1 cellular context compared by ENCODE assay signal in the genomic region with DNA sequence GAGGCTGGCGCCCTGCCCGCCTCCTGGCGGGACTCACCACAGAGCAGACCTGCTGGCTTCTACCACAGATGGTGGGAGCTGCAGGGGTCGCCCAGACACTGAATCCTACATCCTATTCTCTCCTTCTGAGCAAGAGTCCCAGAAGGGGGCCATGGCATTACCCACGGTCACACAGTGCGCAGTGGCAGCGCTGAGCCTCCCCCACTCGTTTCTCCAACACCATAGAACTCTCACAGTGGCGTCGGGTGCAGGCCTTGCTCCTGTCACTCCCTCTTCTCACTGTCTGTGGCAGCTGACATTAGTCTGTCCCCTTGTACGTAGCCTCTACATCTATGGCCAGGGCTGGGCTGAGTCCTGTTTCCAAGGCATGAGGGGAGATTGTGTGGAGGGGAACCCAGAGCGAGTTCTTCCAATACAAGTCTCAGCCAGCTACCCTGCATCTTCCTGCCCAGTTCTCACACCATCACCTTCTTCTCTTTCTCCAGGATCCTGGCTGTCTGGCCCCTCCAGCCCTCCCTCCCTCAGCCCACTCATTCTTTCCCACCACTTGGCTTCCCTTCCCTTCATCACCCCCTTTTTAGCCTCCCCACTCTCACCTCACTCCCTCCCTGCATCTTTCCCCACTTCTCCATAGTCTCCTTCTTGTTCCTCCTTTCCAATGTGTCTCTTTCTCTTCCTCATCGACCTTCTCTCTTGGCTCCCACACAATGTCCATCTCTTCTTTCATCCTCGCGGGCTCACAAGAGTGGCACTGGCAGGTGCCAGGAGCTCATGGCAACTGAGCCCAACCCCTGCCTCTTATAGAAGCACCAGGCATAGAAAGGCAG.
TF ChIP-seq lines count a peak whose summit lies in the region.

No MANE protein-coding gene starts in this region.

TF ChIP-seq in K562, 482 proteins besides CTCF, POLR2A, EP300 and RAD21 (continues in another document):
- TF ChIP-seq RBM22 (IDR thresholded peaks at IDR 0.05; ENCODE audit: low read depth, low read length, poor library complexity, severe bottlenecking) = no peak
- no peak for TF ChIP-seq HMGN3 (IDR thresholded peaks at IDR 0.05; ENCODE audit: borderline replicate concordance, extremely low read depth, insufficient read length, low read depth, low read length)
- TF ChIP-seq, protein P1, sequence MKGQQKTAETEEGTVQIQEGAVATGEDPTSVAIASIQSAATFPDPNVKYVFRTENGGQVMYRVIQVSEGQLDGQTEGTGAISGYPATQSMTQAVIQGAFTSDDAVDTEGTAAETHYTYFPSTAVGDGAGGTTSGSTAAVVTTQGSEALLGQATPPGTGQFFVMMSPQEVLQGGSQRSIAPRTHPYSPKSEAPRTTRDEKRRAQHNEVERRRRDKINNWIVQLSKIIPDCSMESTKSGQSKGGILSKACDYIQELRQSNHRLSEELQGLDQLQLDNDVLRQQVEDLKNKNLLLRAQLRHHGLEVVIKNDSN (CRISPR knock-in tag; IDR thresholded peaks at IDR 0.05) = no peak
- TF ChIP-seq, protein P2, sequence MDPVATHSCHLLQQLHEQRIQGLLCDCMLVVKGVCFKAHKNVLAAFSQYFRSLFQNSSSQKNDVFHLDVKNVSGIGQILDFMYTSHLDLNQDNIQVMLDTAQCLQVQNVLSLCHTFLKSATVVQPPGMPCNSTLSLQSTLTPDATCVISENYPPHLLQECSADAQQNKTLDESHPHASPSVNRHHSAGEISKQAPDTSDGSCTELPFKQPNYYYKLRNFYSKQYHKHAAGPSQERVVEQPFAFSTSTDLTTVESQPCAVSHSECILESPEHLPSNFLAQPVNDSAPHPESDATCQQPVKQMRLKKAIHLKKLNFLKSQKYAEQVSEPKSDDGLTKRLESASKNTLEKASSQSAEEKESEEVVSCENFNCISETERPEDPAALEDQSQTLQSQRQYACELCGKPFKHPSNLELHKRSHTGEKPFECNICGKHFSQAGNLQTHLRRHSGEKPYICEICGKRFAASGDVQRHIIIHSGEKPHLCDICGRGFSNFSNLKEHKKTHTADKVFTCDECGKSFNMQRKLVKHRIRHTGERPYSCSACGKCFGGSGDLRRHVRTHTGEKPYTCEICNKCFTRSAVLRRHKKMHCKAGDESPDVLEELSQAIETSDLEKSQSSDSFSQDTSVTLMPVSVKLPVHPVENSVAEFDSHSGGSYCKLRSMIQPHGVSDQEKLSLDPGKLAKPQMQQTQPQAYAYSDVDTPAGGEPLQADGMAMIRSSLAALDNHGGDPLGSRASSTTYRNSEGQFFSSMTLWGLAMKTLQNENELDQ (CRISPR knock-in tag; IDR thresholded peaks at IDR 0.05; ENCODE audit: borderline replicate concordance) = no peak
- no peak for TF ChIP-seq SRF (CRISPR knock-in tag; IDR thresholded peaks at IDR 0.05)
- TF ChIP-seq, protein P3, sequence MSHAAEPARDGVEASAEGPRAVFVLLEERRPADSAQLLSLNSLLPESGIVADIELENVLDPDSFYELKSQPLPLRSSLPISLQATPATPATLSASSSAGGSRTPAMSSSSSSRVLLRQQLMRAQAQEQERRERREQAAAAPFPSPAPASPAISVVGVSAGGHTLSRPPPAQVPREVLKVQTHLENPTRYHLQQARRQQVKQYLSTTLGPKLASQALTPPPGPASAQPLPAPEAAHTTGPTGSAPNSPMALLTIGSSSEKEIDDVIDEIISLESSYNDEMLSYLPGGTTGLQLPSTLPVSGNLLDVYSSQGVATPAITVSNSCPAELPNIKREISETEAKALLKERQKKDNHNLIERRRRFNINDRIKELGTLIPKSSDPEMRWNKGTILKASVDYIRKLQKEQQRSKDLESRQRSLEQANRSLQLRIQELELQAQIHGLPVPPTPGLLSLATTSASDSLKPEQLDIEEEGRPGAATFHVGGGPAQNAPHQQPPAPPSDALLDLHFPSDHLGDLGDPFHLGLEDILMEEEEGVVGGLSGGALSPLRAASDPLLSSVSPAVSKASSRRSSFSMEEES (CRISPR knock-in tag; IDR thresholded peaks at IDR 0.05) = no peak
- TF ChIP-seq TOE1 (IDR thresholded peaks at IDR 0.05; ENCODE audit: borderline replicate concordance) = no peak
- TF ChIP-seq TOE1 (CRISPR knock-in tag; IDR thresholded peaks at IDR 0.05; ENCODE audit: borderline replicate concordance, low read depth) = no peak
- no peak for TF ChIP-seq NR2C2 (CRISPR knock-in tag; IDR thresholded peaks at IDR 0.05)
- TF ChIP-seq NR2C2 (tag; IDR thresholded peaks at IDR 0.05) = no peak
- 0 out of 2 replicates have a peak, but pooled peaks have one; percentile 10 for TF ChIP-seq NCOR1 (IDR thresholded peaks at IDR 0.05)
- no peak for TF ChIP-seq CREM (IDR thresholded peaks at IDR 0.05; ENCODE audit: low read depth)
- TF ChIP-seq ZNF586 (CRISPR knock-in tag; conservative IDR thresholded peaks at IDR 0.05) = no peak
- TF ChIP-seq, protein P4, sequence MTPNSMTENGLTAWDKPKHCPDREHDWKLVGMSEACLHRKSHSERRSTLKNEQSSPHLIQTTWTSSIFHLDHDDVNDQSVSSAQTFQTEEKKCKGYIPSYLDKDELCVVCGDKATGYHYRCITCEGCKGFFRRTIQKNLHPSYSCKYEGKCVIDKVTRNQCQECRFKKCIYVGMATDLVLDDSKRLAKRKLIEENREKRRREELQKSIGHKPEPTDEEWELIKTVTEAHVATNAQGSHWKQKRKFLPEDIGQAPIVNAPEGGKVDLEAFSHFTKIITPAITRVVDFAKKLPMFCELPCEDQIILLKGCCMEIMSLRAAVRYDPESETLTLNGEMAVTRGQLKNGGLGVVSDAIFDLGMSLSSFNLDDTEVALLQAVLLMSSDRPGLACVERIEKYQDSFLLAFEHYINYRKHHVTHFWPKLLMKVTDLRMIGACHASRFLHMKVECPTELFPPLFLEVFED (CRISPR knock-in tag; conservative IDR thresholded peaks at IDR 0.05) = peak; percentile 98
- TF ChIP-seq MECOM (CRISPR knock-in tag; IDR thresholded peaks at IDR 0.05) = no peak
- TF ChIP-seq, protein P5, sequence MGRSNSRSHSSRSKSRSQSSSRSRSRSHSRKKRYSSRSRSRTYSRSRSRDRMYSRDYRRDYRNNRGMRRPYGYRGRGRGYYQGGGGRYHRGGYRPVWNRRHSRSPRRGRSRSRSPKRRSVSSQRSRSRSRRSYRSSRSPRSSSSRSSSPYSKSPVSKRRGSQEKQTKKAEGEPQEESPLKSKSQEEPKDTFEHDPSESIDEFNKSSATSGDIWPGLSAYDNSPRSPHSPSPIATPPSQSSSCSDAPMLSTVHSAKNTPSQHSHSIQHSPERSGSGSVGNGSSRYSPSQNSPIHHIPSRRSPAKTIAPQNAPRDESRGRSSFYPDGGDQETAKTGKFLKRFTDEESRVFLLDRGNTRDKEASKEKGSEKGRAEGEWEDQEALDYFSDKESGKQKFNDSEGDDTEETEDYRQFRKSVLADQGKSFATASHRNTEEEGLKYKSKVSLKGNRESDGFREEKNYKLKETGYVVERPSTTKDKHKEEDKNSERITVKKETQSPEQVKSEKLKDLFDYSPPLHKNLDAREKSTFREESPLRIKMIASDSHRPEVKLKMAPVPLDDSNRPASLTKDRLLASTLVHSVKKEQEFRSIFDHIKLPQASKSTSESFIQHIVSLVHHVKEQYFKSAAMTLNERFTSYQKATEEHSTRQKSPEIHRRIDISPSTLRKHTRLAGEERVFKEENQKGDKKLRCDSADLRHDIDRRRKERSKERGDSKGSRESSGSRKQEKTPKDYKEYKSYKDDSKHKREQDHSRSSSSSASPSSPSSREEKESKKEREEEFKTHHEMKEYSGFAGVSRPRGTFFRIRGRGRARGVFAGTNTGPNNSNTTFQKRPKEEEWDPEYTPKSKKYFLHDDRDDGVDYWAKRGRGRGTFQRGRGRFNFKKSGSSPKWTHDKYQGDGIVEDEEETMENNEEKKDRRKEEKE (IDR thresholded peaks at IDR 0.05; ENCODE audit: borderline replicate concordance in 1 of 2, control insufficient read depth in 1 of 2, low read depth in 2 of 2, low read length in 1 of 2) = peak in 1 of 2 experiments; percentile 50; a peak in 1 of 4 replicates
- TF ChIP-seq, protein P6, sequence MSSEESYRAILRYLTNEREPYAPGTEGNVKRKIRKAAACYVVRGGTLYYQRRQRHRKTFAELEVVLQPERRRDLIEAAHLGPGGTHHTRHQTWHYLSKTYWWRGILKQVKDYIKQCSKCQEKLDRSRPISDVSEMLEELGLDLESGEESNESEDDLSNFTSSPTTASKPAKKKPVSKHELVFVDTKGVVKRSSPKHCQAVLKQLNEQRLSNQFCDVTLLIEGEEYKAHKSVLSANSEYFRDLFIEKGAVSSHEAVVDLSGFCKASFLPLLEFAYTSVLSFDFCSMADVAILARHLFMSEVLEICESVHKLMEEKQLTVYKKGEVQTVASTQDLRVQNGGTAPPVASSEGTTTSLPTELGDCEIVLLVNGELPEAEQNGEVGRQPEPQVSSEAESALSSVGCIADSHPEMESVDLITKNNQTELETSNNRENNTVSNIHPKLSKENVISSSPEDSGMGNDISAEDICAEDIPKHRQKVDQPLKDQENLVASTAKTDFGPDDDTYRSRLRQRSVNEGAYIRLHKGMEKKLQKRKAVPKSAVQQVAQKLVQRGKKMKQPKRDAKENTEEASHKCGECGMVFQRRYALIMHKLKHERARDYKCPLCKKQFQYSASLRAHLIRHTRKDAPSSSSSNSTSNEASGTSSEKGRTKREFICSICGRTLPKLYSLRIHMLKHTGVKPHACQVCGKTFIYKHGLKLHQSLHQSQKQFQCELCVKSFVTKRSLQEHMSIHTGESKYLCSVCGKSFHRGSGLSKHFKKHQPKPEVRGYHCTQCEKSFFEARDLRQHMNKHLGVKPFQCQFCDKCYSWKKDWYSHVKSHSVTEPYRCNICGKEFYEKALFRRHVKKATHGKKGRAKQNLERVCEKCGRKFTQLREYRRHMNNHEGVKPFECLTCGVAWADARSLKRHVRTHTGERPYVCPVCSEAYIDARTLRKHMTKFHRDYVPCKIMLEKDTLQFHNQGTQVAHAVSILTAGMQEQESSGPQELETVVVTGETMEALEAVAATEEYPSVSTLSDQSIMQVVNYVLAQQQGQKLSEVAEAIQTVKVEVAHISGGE (CRISPR knock-in tag; IDR thresholded peaks at IDR 0.05) = no peak
- no peak for TF ChIP-seq PCBP2 (IDR thresholded peaks at IDR 0.05; ENCODE audit: low read depth, low read length, poor library complexity, severe bottlenecking)
- TF ChIP-seq ZNF436 (CRISPR knock-in tag; IDR thresholded peaks at IDR 0.05) = no peak
- TF ChIP-seq ZNF239 (CRISPR knock-in tag; IDR thresholded peaks at IDR 0.05) = no peak
- TF ChIP-seq, protein P7, sequence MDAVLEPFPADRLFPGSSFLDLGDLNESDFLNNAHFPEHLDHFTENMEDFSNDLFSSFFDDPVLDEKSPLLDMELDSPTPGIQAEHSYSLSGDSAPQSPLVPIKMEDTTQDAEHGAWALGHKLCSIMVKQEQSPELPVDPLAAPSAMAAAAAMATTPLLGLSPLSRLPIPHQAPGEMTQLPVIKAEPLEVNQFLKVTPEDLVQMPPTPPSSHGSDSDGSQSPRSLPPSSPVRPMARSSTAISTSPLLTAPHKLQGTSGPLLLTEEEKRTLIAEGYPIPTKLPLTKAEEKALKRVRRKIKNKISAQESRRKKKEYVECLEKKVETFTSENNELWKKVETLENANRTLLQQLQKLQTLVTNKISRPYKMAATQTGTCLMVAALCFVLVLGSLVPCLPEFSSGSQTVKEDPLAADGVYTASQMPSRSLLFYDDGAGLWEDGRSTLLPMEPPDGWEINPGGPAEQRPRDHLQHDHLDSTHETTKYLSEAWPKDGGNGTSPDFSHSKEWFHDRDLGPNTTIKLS (IDR thresholded peaks at IDR 0.05; ENCODE audit: borderline replicate concordance, low read depth) = no peak
- no peak for TF ChIP-seq NFRKB (IDR thresholded peaks at IDR 0.05; ENCODE audit: low read depth)
- TF ChIP-seq, protein P8, sequence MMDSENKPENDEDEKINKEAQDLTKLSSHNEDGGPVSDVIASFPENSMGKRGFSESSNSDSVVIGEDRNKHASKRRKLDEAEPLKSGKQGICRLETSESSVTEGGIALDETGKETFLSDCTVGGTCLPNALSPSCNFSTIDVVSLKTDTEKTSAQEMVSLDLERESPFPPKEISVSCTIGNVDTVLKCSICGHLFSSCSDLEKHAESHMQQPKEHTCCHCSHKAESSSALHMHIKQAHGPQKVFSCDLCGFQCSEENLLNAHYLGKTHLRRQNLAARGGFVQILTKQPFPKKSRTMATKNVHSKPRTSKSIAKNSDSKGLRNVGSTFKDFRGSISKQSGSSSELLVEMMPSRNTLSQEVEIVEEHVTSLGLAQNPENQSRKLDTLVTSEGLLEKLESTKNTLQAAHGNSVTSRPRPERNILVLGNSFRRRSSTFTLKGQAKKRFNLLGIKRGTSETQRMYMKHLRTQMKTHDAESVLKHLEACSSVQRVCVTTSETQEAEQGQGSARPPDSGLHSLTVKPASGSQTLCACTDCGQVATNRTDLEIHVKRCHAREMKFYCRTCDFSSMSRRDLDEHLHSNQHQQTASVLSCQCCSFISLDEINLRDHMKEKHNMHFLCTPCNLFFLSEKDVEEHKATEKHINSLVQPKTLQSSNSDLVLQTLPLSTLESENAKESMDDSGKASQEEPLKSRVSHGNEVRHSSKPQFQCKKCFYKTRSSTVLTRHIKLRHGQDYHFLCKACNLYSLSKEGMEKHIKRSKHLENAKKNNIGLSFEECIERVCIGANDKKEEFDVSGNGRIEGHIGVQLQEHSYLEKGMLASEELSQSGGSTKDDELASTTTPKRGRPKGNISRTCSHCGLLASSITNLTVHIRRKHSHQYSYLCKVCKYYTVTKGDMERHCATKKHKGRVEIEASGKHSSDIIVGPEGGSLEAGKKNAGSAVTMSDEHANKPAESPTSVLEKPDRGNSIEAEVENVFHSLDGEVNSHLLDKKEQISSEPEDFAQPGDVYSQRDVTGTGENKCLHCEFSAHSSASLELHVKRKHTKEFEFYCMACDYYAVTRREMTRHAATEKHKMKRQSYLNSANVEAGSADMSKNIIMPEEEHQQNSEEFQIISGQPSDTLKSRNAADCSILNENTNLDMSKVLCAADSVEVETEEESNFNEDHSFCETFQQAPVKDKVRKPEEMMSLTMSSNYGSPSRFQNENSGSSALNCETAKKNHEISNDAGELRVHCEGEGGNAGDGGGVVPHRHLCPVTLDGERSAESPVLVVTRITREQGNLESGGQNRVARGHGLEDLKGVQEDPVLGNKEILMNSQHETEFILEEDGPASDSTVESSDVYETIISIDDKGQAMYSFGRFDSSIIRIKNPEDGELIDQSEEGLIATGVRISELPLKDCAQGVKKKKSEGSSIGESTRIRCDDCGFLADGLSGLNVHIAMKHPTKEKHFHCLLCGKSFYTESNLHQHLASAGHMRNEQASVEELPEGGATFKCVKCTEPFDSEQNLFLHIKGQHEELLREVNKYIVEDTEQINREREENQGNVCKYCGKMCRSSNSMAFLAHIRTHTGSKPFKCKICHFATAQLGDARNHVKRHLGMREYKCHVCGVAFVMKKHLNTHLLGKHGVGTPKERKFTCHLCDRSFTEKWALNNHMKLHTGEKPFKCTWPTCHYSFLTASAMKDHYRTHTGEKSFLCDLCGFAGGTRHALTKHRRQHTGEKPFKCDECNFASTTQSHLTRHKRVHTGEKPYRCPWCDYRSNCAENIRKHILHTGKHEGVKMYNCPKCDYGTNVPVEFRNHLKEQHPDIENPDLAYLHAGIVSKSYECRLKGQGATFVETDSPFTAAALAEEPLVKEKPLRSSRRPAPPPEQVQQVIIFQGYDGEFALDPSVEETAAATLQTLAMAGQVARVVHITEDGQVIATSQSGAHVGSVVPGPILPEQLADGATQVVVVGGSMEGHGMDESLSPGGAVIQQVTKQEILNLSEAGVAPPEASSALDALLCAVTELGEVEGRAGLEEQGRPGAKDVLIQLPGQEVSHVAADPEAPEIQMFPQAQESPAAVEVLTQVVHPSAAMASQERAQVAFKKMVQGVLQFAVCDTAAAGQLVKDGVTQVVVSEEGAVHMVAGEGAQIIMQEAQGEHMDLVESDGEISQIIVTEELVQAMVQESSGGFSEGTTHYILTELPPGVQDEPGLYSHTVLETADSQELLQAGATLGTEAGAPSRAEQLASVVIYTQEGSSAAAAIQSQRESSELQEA (IDR thresholded peaks at IDR 0.05; ENCODE audit: low read depth) = no peak
